In the genomic region with DNA sequence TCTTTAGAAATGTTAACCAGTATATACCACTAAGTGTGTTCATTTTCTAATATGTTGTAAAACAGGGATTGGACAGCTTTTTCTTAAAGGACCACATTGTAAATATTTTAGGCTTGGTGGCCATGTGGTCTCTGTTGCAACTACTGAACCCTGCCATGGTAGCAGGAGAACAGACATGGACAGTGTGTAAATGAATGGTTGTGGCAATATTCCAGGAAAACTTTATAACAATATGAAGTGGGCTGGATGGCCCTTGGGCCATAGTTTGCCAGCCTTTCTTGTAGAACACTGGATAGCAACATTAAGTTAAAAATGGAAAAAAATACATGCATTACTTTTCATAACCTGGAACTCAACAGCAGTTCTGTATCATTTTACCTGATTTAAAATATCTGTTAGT, we compare ENCODE assay signal across 15 cellular contexts.
DNase-seq lines count a peak whose midpoint lies in the region.
"Had no signal": no experiment of that assay in that cellular context is flagged by ENCODE, and none has a peak within 500 bp of the region (broad histone marks: within the 10 kb centered on the region; RNA-seq: fewer than 3 reads in every experiment).

No MANE protein-coding gene starts in this region.

- H3K14ac ChIP-seq in neuronal stem cell (ENCODE audit: low read length): no peak overlapping the region

- peaks cover 3 to 26% of the 10 kb centered on the region in 2 donors for H3K9me3 ChIP-seq in neuronal stem cell (replicated peaks in 1 of 2; ENCODE audit: control insufficient read depth in 2 of 2, insufficient read depth in 1 of 2, low read depth in 1 of 2, low read length in 2 of 2)

- H3K27me3 ChIP-seq in neuronal stem cell (ENCODE audit: control insufficient read depth in 3 of 3, insufficient read depth in 3 of 3, low read depth in 1 of 3, low read length in 3 of 3): no peaks in the 10 kb centered on the region

- H2BK120ac ChIP-seq in neuronal stem cell (ENCODE audit: low read depth, low read length): no peak overlapping the region

- H2AFZ ChIP-seq in neuronal stem cell (ENCODE audit: low read length): no peak overlapping the region

- no peak overlapping the region for H3K4me3 ChIP-seq in neuronal stem cell (ENCODE audit: low read length in 2 of 2)
- H3K4me3 ChIP-seq: HAP-1 had no signal

- no peak overlapping the region for H2BK15ac ChIP-seq in neuronal stem cell (ENCODE audit: low read length)

- H3K9ac ChIP-seq in neuronal stem cell (ENCODE audit: low read depth, low read length, poor library complexity): no peak overlapping the region

- in situ Hi-C loops in SK-MEL-5 (cut with HindIII; ENCODE audit: low pct_unique_long_range_greater_than_20kb, low sequenced_read_pairs): no loop called here

- H3K36me3 ChIP-seq in neuronal stem cell (replicated peaks in 1 of 2; ENCODE audit: control insufficient read depth in 2 of 2, insufficient read depth in 2 of 2, low read length in 2 of 2): peaks cover 4 to 92% of the 10 kb centered on the region in 2 donors

- DNase-seq in COLO829 (ENCODE audit: low spot score): peak; percentile 61
- DNase-seq in SK-MEL-5 (ENCODE audit: low read depth, low spot score): peak; percentile 69
- peak; percentile 80 for DNase-seq in foreskin melanocyte
- no peak for DNase-seq in neuronal stem cell (ENCODE audit: low spot score)
- DNase-seq in GM19238 (ENCODE audit: insufficient read length, low spot score): no peak
- no peak for DNase-seq in activated naive CD4-positive, alpha-beta T cell treated with anti-CD3 and anti-CD28 coated beads, Interleukin-2, amount 50 U/mL, for 16 hours
- DNase-seq in activated effector memory CD4-positive, alpha-beta T cell treated with Interleukin-2 at 50 U/mL for 16 hours: no peak
- DNase-seq: Caco-2; CD4-positive, alpha-beta memory T cell; DMS53; DMS79 treated with DMSO at 0.1 percent for 48 hours; GF-D8; GOT3; HFFc6 had no signal

- no peak overlapping the region for H3K4me2 ChIP-seq in neuronal stem cell (ENCODE audit: insufficient read depth, low read length, poor library complexity, severe bottlenecking)

- H3K27ac ChIP-seq in neuronal stem cell (replicated peaks; ENCODE audit: low read length): peak overlapping the region; percentile 84

- no peak overlapping the region for H3K18ac ChIP-seq in neuronal stem cell (ENCODE audit: low read length)

- H4K8ac ChIP-seq in neuronal stem cell (ENCODE audit: low read depth, low read length): no peak overlapping the region

- no peak overlapping the region for H2AK5ac ChIP-seq in neuronal stem cell (ENCODE audit: low read depth, low read length)

- H2BK5ac ChIP-seq in neuronal stem cell (ENCODE audit: low read length): no peak overlapping the region

- no peak overlapping the region for H4K91ac ChIP-seq in neuronal stem cell (ENCODE audit: low read depth, low read length, poor library complexity)

- H2BK12ac ChIP-seq in neuronal stem cell (ENCODE audit: low read length): no peak overlapping the region

- H3K4me1 ChIP-seq in neuronal stem cell (ENCODE audit: control insufficient read depth in 2 of 2, insufficient read depth in 1 of 2, low read depth in 1 of 2, low read length in 2 of 2): peaks cover 1 to 6% of the 10 kb centered on the region in 2 donors
- H3K4me1 ChIP-seq: Caco-2, HAP-1 had no signal

- no peak overlapping the region for H3K23ac ChIP-seq in neuronal stem cell (ENCODE audit: low read depth, low read length, poor library complexity)

- H3K4ac ChIP-seq in neuronal stem cell (ENCODE audit: low read length): no peak overlapping the region

- no peaks in the 10 kb centered on the region for H3K79me1 ChIP-seq in neuronal stem cell (ENCODE audit: low read depth, low read length)

Comparison
In these comparisons a context has a peak if more than half of its experiments do, and no peak if none do; other contexts are left out.
1. DNase-seq: peak in COLO829 (single experiment), SK-MEL-5 (single experiment) and foreskin melanocyte (single experiment); none in neuronal stem cell (single experiment), GM19238 (single experiment), activated naive CD4-positive, alpha-beta T cell treated with anti-CD3 and anti-CD28 coated beads, Interleukin-2, amount 50 U/mL, for 16 hours (single experiment) and activated effector memory CD4-positive, alpha-beta T cell treated with Interleukin-2 at 50 U/mL for 16 hours (single experiment).